ENCODE assay signal across 8 cellular contexts in the genomic region with DNA sequence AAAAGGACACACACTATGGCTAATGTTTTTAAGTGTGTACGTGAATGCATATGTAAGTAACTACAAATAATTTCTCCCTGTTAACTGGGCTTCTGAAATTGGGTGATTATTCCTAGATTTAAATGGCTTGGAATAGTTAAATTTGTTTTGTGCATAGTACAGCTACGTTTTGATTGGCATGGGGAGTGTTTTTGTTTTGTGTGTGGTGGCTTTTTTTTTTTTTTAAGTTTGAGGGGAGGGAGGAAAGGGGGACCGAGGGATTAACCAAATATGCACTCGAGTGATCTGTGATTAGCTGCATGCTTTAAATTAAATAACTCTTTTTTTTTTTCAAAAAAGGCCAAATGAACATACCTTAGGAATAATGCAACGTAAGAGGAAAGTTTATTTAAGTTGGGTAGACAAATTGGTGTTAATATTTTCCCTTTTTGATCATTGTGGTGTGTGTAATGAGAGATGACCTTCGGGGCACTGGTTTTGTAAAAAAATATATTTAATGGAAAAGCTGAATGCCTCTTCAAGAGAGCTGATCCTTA. TPM values are rescaled to one million over a fixed set of nuclear protein-coding genes. Genes with fewer than 3 reads are reported as not detected.
DNase-seq lines count a peak whose midpoint lies in the region; ATAC-seq, FAIRE-seq and TF ChIP-seq lines count a peak whose summit lies in the region.

No MANE protein-coding gene starts in this region.

- H3K27me3 ChIP-seq in duodenal mucosa (ENCODE audit: control insufficient read depth in 1 of 2, insufficient read depth in 2 of 2, low read length in 2 of 2): no peaks in the 10 kb centered on the region

- no peak for FAIRE-seq in H54 (lab: Jason Lieb, UNC)

- no peaks in the 10 kb centered on the region for H3K9me3 Mint-ChIP-seq in neural crest cell

- no peaks in the 10 kb centered on the region for H3K9me3 ChIP-seq in duodenal mucosa (ENCODE audit: control insufficient read depth in 1 of 2, low read length in 2 of 2)

- peak; percentile 41 for DNase-seq in NAMALWA (ENCODE audit: low spot score)
- no peak for DNase-seq in neural crest cell (ENCODE audit: low read depth, low spot score)
- no peak for DNase-seq in D341Med (ENCODE audit: low spot score)
- no peak for DNase-seq in H54 (ENCODE audit: insufficient read length, low spot score)

- H3K36me3 Mint-ChIP-seq in neural crest cell (ENCODE audit: low read depth): no peaks in the 10 kb centered on the region

- peaks cover 6% of the 10 kb centered on the region for H3K27me3 Mint-ChIP-seq in neural crest cell (ENCODE audit: low read depth)

- no peak for TF ChIP-seq POLR2A in H54 (IDR thresholded peaks at IDR 0.05; ENCODE audit: low read depth, low read length)

- peak overlapping the region; percentile 100 for H3K4me3 Mint-ChIP-seq in neural crest cell

- H3K27ac Mint-ChIP-seq in neural crest cell (ENCODE audit: unreplicated experiment): peak overlapping the region; percentile 64

- H3K4me3 ChIP-seq in duodenal mucosa (ENCODE audit: low read depth in 1 of 2, low read length in 2 of 2): peak overlapping the region; percentile 94 to 95

- H3K9ac ChIP-seq in duodenal mucosa (ENCODE audit: low read depth in 1 of 2, low read length in 2 of 2): peak overlapping the region; percentile 87 to 88

- H3K4me1 ChIP-seq in duodenal mucosa (ENCODE audit: control insufficient read depth in 1 of 2, insufficient read depth in 2 of 2, low read length in 2 of 2): peaks cover 14 to 19% of the 10 kb centered on the region in 2 donors

- ATAC-seq in GM19023 (IDR thresholded peaks at IDR 0.05; ENCODE audit: unreplicated experiment): no peak
- ATAC-seq in HG03280 (IDR thresholded peaks at IDR 0.05; ENCODE audit: unreplicated experiment): no peak

- no peaks in the 10 kb centered on the region for H3K36me3 ChIP-seq in duodenal mucosa (ENCODE audit: control insufficient read depth in 1 of 2, insufficient read depth in 2 of 2, low read length in 2 of 2)

- TF ChIP-seq CTCF in C4-2B (conservative IDR thresholded peaks at IDR 0.05) (no peak), neural crest cell (conservative IDR thresholded peaks at IDR 0.05) (no peak)

- H3K27ac ChIP-seq in C4-2B (peak overlapping the region; percentile 80), duodenal mucosa (ENCODE audit: low read depth, low read length) (peak overlapping the region; percentile 82)

- peaks cover 51% of the 10 kb centered on the region for H3K4me1 Mint-ChIP-seq in neural crest cell

RNA-seq across cellular contexts. Expression of a gene that starts 1.4 kb away (rescaled TPM):
- total RNA-seq in neural crest cell: 33.9 and 34.5 TPM in 2 replicates
